In genomic region chr14:95495093-95495492, GRCh38 we compare ENCODE assay signal across 10 cellular contexts. TPM values are rescaled to one million over a fixed set of nuclear protein-coding genes. Genes with fewer than 3 reads are reported as not detected.
A peak's percentile ranks its signal among the peaks of the same experiment; 100 is the strongest.
DNase-seq lines count a peak whose midpoint lies in the region; ATAC-seq and TF ChIP-seq lines count a peak whose summit lies in the region.
"Had no signal": no experiment of that assay in that cellular context is flagged by ENCODE, and none has a peak within 500 bp of the region (broad histone marks: within the 10 kb centered on the region; RNA-seq: fewer than 3 reads in every experiment).

No MANE protein-coding gene starts in this region.

- H3K27ac ChIP-seq in Karpas-422 (ENCODE audit: low read length): no peak overlapping the region
- peak overlapping the region; percentile 18 to 70 for H3K27ac ChIP-seq in coronary artery

- no peaks in the 10 kb centered on the region for H3K9me3 ChIP-seq in Karpas-422 (ENCODE audit: low read length)

- no peaks in the 10 kb centered on the region for H3K27me3 ChIP-seq in Karpas-422 (ENCODE audit: low read length)

- no peak overlapping the region for H3K4me3 ChIP-seq in Karpas-422 (ENCODE audit: low read length)
- no peak overlapping the region for H3K4me3 ChIP-seq in coronary artery

- H3K4me1 ChIP-seq in Karpas-422 (ENCODE audit: low read length): peaks cover 29% of the 10 kb centered on the region

- peak; percentile 21 for ATAC-seq in GM19023 (IDR thresholded peaks at IDR 0.05; ENCODE audit: unreplicated experiment)
- ATAC-seq in stimulated activated effector memory CD8-positive, alpha-beta T cell treated with anti-CD3 and anti-CD28 coated beads, Interleukin-12 subunit alpha, Interleukin-12 subunit beta, amount 100 ng/mL, for 72 hours: no peak
- no peak for ATAC-seq in HG02870 (IDR thresholded peaks at IDR 0.05; ENCODE audit: unreplicated experiment)
- no peak for ATAC-seq in GM19035 (IDR thresholded peaks at IDR 0.05; ENCODE audit: unreplicated experiment)

- H3K9me2 ChIP-seq in Karpas-422 (replicated peaks; ENCODE audit: insufficient read depth, low read length): no peaks in the 10 kb centered on the region

- no peaks in the 10 kb centered on the region for H3K9me3 Mint-ChIP-seq in stimulated activated effector memory CD8-positive, alpha-beta T cell treated with anti-CD3 and anti-CD28 coated beads, Interleukin-12 subunit alpha, Interleukin-12 subunit beta, amount 100 ng/mL, for 72 hours

- no peaks in the 10 kb centered on the region for H3K36me3 ChIP-seq in Karpas-422 (ENCODE audit: insufficient read depth, low read length)

- H3K4me3 Mint-ChIP-seq in stimulated activated effector memory CD8-positive, alpha-beta T cell treated with anti-CD3 and anti-CD28 coated beads, Interleukin-12 subunit alpha, Interleukin-12 subunit beta, amount 100 ng/mL, for 72 hours: peak overlapping the region; percentile 62

- DNase-seq in Karpas-422 (no peak), coronary artery (ENCODE audit: low spot score) (no peak), NCI-H2171 treated with DMSO at 0.1 percent for 48 hours (lab: John Stamatoyannopoulos, UW) (no peak)
- no peak for DNase-seq in stimulated activated effector memory CD8-positive, alpha-beta T cell treated with anti-CD3 and anti-CD28 coated beads, Interleukin-12 subunit alpha, Interleukin-12 subunit beta, amount 100 ng/mL, for 72 hours (ENCODE audit: low spot score in 2 of 2)
- DNase-seq: NCI-H1092 treated with DMSO at 0.1 percent for 48 hours, NCI-H510A treated with DMSO at 0.1 percent for 48 hours had no signal

- peaks cover 69% of the 10 kb centered on the region for H3K36me3 Mint-ChIP-seq in stimulated activated effector memory CD8-positive, alpha-beta T cell treated with anti-CD3 and anti-CD28 coated beads, Interleukin-12 subunit alpha, Interleukin-12 subunit beta, amount 100 ng/mL, for 72 hours

- H3K27ac Mint-ChIP-seq in stimulated activated effector memory CD8-positive, alpha-beta T cell treated with anti-CD3 and anti-CD28 coated beads, Interleukin-12 subunit alpha, Interleukin-12 subunit beta, amount 100 ng/mL, for 72 hours: peak overlapping the region; percentile 93

- no peaks in the 10 kb centered on the region for H4K20me1 ChIP-seq in Karpas-422 (ENCODE audit: insufficient read depth, low read depth, low read length)

- no peaks in the 10 kb centered on the region for H3K79me2 ChIP-seq in Karpas-422 (ENCODE audit: low read length)

- peaks cover 82% of the 10 kb centered on the region for H3K4me1 Mint-ChIP-seq in stimulated activated effector memory CD8-positive, alpha-beta T cell treated with anti-CD3 and anti-CD28 coated beads, Interleukin-12 subunit alpha, Interleukin-12 subunit beta, amount 100 ng/mL, for 72 hours

- H3K4me2 ChIP-seq in Karpas-422 (ENCODE audit: low read depth, low read length, poor library complexity, severe bottlenecking): no peak overlapping the region

- peak overlapping the region; percentile 55 for H2AFZ ChIP-seq in Karpas-422 (ENCODE audit: low read length)

- TF ChIP-seq CTCF in coronary artery (IDR thresholded peaks at IDR 0.05): no peak

- peak overlapping the region; percentile 23; the same call in 1 of the 2 replicates for H3K9ac ChIP-seq in Karpas-422 (ENCODE audit: low read length)

RNA-seq across cellular contexts. Expression of gene SYNE3, which starts 21.4 kb away (rescaled TPM):
- 1.8 and 3.3 TPM in 2 replicates for total RNA-seq in Karpas-422 (2014; rRNA removed; shearing (Covaris generic); ENCODE audit: low replicate concordance)
- total RNA-seq: epithelial cell of proximal tubule had no signal

RNA-seq across cellular contexts. Expression of gene GLRX5, which starts 39.8 kb away (rescaled TPM):
- total RNA-seq in Karpas-422 (2014; rRNA removed; shearing (Covaris generic); ENCODE audit: low replicate concordance): 69.7 and 74.6 TPM in 2 replicates
